Comparison of ENCODE assay signal across 11 cellular contexts in the genomic region with DNA sequence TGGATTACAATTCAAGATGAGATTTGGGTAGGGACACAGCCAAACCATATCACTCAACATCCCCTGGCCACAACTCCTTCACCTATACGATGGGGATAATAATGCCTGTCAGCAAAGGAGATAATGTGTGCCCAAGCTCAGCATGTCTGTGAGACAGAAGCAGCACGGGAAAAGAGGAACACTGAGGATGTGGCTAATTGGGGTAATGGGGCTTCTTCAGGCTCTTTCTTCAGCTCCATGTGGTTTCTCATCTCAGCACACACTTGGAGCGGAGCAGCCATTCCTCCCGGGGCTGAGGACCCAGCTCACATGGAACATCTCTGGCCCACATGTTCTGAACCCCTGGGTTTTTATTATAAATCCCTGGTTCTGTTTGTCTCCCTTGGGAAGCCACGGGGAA.
DNase-seq lines count a peak whose midpoint lies in the region; ATAC-seq, FAIRE-seq and TF ChIP-seq lines count a peak whose summit lies in the region.
"Had no signal": no experiment of that assay in that cellular context is flagged by ENCODE, and none has a peak within 500 bp of the region (broad histone marks: within the 10 kb centered on the region; RNA-seq: fewer than 3 reads in every experiment).

No MANE protein-coding gene starts in this region.

- H3K27me3 Mint-ChIP-seq in astrocyte (ENCODE audit: low read depth, unreplicated experiment), result peaks cover 7% of the 10 kb centered on the region
- H3K27me3 Mint-ChIP-seq in CD4-positive, alpha-beta T cell, result peaks cover 18% of the 10 kb centered on the region
- H3K27me3 Mint-ChIP-seq: CD4-positive, CD25-positive, alpha-beta regulatory T cell had no signal

- no peak overlapping the region for H3K4me2 ChIP-seq in astrocyte (ENCODE audit: low read length)

- H3K9ac ChIP-seq in astrocyte (ENCODE audit: low read length), result no peak overlapping the region

- H3K4me1 ChIP-seq in left ventricle myocardium inferior (peaks cover 59% of the 10 kb centered on the region), astrocyte (ENCODE audit: insufficient read depth, low read length) (peaks cover 19% of the 10 kb centered on the region), muscle layer of duodenum (ENCODE audit: control insufficient read depth in 1 of 2, insufficient read depth in 2 of 2, low read length in 2 of 2) (peaks cover 4 to 36% of the 10 kb centered on the region in 2 donors), uterus (peaks cover 0 to 4% of the 10 kb centered on the region in 2 donors)

- peaks cover 15% of the 10 kb centered on the region for H3K9me3 ChIP-seq in left ventricle myocardium inferior (replicated peaks)
- H3K9me3 ChIP-seq in astrocyte (ENCODE audit: insufficient read depth, low read depth, low read length), result no peaks in the 10 kb centered on the region
- no peaks in the 10 kb centered on the region for H3K9me3 ChIP-seq in muscle layer of duodenum (ENCODE audit: control insufficient read depth in 1 of 2, low read length in 2 of 2)
- H3K9me3 ChIP-seq in uterus, result no peaks in the 10 kb centered on the region
- H3K9me3 ChIP-seq in CD4-positive, alpha-beta T cell (ENCODE audit: control insufficient read depth, low read length), result peaks cover 13% of the 10 kb centered on the region

- H3K36me3 ChIP-seq in left ventricle myocardium inferior (no peaks in the 10 kb centered on the region), astrocyte (ENCODE audit: insufficient read depth, low read length) (no peaks in the 10 kb centered on the region), muscle layer of duodenum (ENCODE audit: control insufficient read depth in 1 of 2, insufficient read depth in 2 of 2, low read length in 2 of 2) (no peaks in the 10 kb centered on the region), uterus (no peaks in the 10 kb centered on the region)

- H3K79me2 ChIP-seq in astrocyte (ENCODE audit: insufficient read depth, low read length), result no peaks in the 10 kb centered on the region

- DNase-seq in left ventricle myocardium inferior, result no peak
- DNase-seq in Right ventricle myocardium superior, result no peak
- no peak for DNase-seq in astrocyte (ENCODE audit: low read depth)
- DNase-seq in uterus, result no peak
- DNase-seq in CD4-positive, alpha-beta T cell, result no peak
- DNase-seq in effector CD4-positive, alpha-beta T cell, result no peak
- DNase-seq in NK-92 treated with Interleukin-12 subunit alpha and Interleukin-12 subunit beta, amount 100 ng/mL, for 24 hours (lab: John Stamatoyannopoulos, UW), result no peak
- DNase-seq: CD4-positive, CD25-positive, alpha-beta regulatory T cell; NCI-H526 had no signal

- ATAC-seq in Right ventricle myocardium superior (ENCODE audit: poor library complexity), result no peak
- ATAC-seq in CD4-positive, alpha-beta T cell (ENCODE audit: poor library complexity), result no peak
- ATAC-seq: activated CD4-positive, CD25-positive, alpha-beta regulatory T cell treated with anti-CD3 and anti-CD28 coated beads, Interleukin-2, amount 50 U/mL, for 24 hours had no signal

- POLR2A ChIA-PET in CD4-positive, alpha-beta T cell (lab: Charles Lee), result no interaction called here

- peak overlapping the region; percentile 22 for H2AFZ ChIP-seq in astrocyte (ENCODE audit: low read depth, low read length)

- H3K4me1 Mint-ChIP-seq in astrocyte (ENCODE audit: low read depth, unreplicated experiment), result peaks cover 17% of the 10 kb centered on the region
- peaks cover 10% of the 10 kb centered on the region for H3K4me1 Mint-ChIP-seq in CD4-positive, alpha-beta T cell (ENCODE audit: low read depth)

- TF ChIP-seq POLR2A in uterus (IDR thresholded peaks at IDR 0.05), result no peak

- peaks cover 2% of the 10 kb centered on the region for H3K36me3 Mint-ChIP-seq in astrocyte (ENCODE audit: low read depth, unreplicated experiment)
- H3K36me3 Mint-ChIP-seq in CD4-positive, alpha-beta T cell (ENCODE audit: low read depth), result no peaks in the 10 kb centered on the region
- H3K36me3 Mint-ChIP-seq: CD4-positive, CD25-positive, alpha-beta regulatory T cell had no signal

- CTCF ChIA-PET in CD4-positive, alpha-beta T cell (lab: Charles Lee), result no interaction called here

- H3K9me3 Mint-ChIP-seq in astrocyte (ENCODE audit: unreplicated experiment), result peaks cover 6% of the 10 kb centered on the region
- peaks cover 6% of the 10 kb centered on the region for H3K9me3 Mint-ChIP-seq in CD4-positive, alpha-beta T cell

- TF ChIP-seq CTCF in left ventricle myocardium inferior (IDR thresholded peaks at IDR 0.05; ENCODE audit: borderline replicate concordance), result no peak
- TF ChIP-seq CTCF in astrocyte (IDR thresholded peaks at IDR 0.05; ENCODE audit: insufficient read depth, low read depth, low read length), result no peak
- TF ChIP-seq CTCF in uterus (IDR thresholded peaks at IDR 0.05), result no peak
- no peak for TF ChIP-seq CTCF in CD4-positive, alpha-beta T cell (IDR thresholded peaks at IDR 0.05)

- no peaks in the 10 kb centered on the region for H4K20me1 ChIP-seq in astrocyte (ENCODE audit: insufficient read depth, low read length)

- H3K27ac ChIP-seq in left ventricle myocardium inferior (replicated peaks) (peak overlapping the region; percentile 69), astrocyte (ENCODE audit: low read depth, low read length) (peak overlapping the region; percentile 17), muscle layer of duodenum (ENCODE audit: low read length) (peak overlapping the region; percentile 93), uterus (peak overlapping the region; percentile 61 to 62)
- no peak overlapping the region for H3K27ac ChIP-seq in CD4-positive, alpha-beta T cell (ENCODE audit: low read depth, low read length)

- intact Hi-C loops in left ventricle myocardium inferior (cut with micrococcal nuclease), result no loop called here
- intact Hi-C loops in Right ventricle myocardium superior (cut with DNase I), result loop anchor here (5.0 kb wide), 1 partner anchor 133 kb away; no protein-coding TSS in a partner anchor
- intact Hi-C loops in uterus (cut with DNase I; ENCODE audit: low total_unique reads), result no loop called here
- intact Hi-C loops in CD4-positive, alpha-beta T cell (cut with DNase I, micrococcal nuclease), result no loop called here

- no peak for FAIRE-seq in astrocyte (lab: Jason Lieb, UNC)

- no peak overlapping the region for H3K4me3 Mint-ChIP-seq in astrocyte (ENCODE audit: unreplicated experiment)
- H3K4me3 Mint-ChIP-seq in CD4-positive, alpha-beta T cell, result no peak overlapping the region
- H3K4me3 Mint-ChIP-seq: CD4-positive, CD25-positive, alpha-beta regulatory T cell had no signal

- no peak overlapping the region for H3K27ac Mint-ChIP-seq in astrocyte (ENCODE audit: unreplicated experiment)
- no peak overlapping the region for H3K27ac Mint-ChIP-seq in CD4-positive, alpha-beta T cell
- H3K27ac Mint-ChIP-seq: CD4-positive, CD25-positive, alpha-beta regulatory T cell had no signal

- no peaks in the 10 kb centered on the region for H3K27me3 ChIP-seq in left ventricle myocardium inferior (ENCODE audit: low read depth)
- H3K27me3 ChIP-seq in astrocyte (ENCODE audit: insufficient read depth, low read length), result no peaks in the 10 kb centered on the region
- H3K27me3 ChIP-seq in muscle layer of duodenum (ENCODE audit: low read depth, low read length), result no peaks in the 10 kb centered on the region
- no peaks in the 10 kb centered on the region for H3K27me3 ChIP-seq in uterus
- no peaks in the 10 kb centered on the region for H3K27me3 ChIP-seq in CD4-positive, alpha-beta T cell (ENCODE audit: control insufficient read depth, insufficient read depth, low read length)

- H3K4me3 ChIP-seq in left ventricle myocardium inferior, result no peak overlapping the region
- H3K4me3 ChIP-seq in astrocyte (ENCODE audit: insufficient read depth, low read depth, low read length), result no peak overlapping the region
- no peak overlapping the region for H3K4me3 ChIP-seq in muscle layer of duodenum (ENCODE audit: low read depth in 1 of 2, low read length in 2 of 2)
- no peak overlapping the region for H3K4me3 ChIP-seq in uterus
